In the genomic region with DNA sequence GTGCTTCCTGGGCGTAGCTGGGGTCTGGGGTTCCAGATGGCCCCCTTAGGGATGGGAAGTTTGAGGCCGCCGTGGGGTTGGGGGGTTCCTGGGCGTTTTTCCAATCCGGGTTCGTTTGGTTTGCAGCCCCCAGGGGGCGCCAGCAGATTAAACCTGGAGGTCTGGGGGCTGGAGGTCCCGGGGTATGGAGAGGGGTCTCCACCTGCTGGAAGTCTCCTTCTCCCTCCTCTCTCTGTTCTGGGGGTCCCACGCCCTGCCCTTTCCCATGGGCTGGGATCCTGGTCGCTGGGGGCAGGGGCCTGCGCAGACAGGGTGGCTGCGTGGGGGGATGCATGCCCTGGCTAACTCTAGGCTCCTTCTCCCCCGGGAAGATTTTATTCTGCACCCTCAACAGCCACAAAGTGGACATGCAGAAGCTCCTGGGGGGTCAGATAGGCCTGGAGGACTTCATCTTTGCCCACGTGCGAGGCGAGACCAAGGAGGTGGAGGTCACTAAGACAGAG, we compare ENCODE assay signal across 8 cellular contexts. TPM values are rescaled to one million over a fixed set of nuclear protein-coding genes. Genes with fewer than 3 reads are reported as not detected.
DNase-seq lines count a peak whose midpoint lies in the region; ATAC-seq, FAIRE-seq and TF ChIP-seq lines count a peak whose summit lies in the region.

No MANE protein-coding gene starts in this region.

- H3K4me3 ChIP-seq in AG04449 (ENCODE audit: low read depth, low read length) = peak overlapping the region; percentile 36
- H3K4me3 ChIP-seq in HEK293 (ENCODE audit: low read depth, low read length) = no peak overlapping the region
- peak overlapping the region in 3 of 4 donors; percentile 16 to 42 (median 24) for H3K4me3 ChIP-seq in transverse colon

- peak overlapping the region; percentile 33 for H3K4me3 Mint-ChIP-seq in activated T-cell treated with anti-CD3 and anti-CD28 coated beads, Interleukin-2, amount 50 U/mL, for 4 hours

- no peak for DNase-seq in AG04449 (ENCODE audit: low read depth, low spot score)
- peak; percentile 47 for DNase-seq in activated T-cell treated with anti-CD3 and anti-CD28 coated beads, Interleukin-2, amount 50 U/mL, for 4 hours
- DNase-seq in iPS-NIHi11 (ENCODE audit: low spot score) = peak; percentile 87
- DNase-seq in transverse colon = no peak
- no peak for DNase-seq in urothelium cell line (ENCODE audit: low spot score)
- no peak for DNase-seq in NCI-H2029 treated with DMSO at 0.1 percent for 48 hours (lab: John Stamatoyannopoulos, UW)
- DNase-seq in medulla oblongata (ENCODE audit: extremely low spot score) = no peak

- no peak for TF ChIP-seq POLR2A in transverse colon (IDR thresholded peaks at IDR 0.05)

- POLR2A ChIA-PET in AG04449 (lab: Yijun Ruan, JAX) (no interaction called here), HEK293 (lab: Yijun Ruan, JAX) (interaction anchor here (2.2 kb wide), 1 partner anchor 12 kb away, joined by 13 read pairs; no protein-coding TSS in a partner anchor)

- H3K9me3 Mint-ChIP-seq in activated T-cell treated with anti-CD3 and anti-CD28 coated beads, Interleukin-2, amount 50 U/mL, for 4 hours = no peaks in the 10 kb centered on the region

- H3K36me3 ChIP-seq in HEK293 (ENCODE audit: control insufficient read depth in 2 of 2, insufficient read depth in 1 of 2, low read length in 2 of 2) = no peaks in the 10 kb centered on the region
- no peaks in the 10 kb centered on the region for H3K36me3 ChIP-seq in transverse colon

- WGBS in transverse colon (ENCODE audit: low coverage in 1 of 2), 2 donors = 44% methylated on average over 7 of the region's 16 CpGs; no CpG with 5 or more reads in 1 of the 2 donors

- no peaks in the 10 kb centered on the region for H3K4me1 Mint-ChIP-seq in activated T-cell treated with anti-CD3 and anti-CD28 coated beads, Interleukin-2, amount 50 U/mL, for 4 hours (ENCODE audit: low read depth)

- H3K36me3 Mint-ChIP-seq in activated T-cell treated with anti-CD3 and anti-CD28 coated beads, Interleukin-2, amount 50 U/mL, for 4 hours (ENCODE audit: insufficient read depth) = no peaks in the 10 kb centered on the region

- in situ Hi-C loops in transverse colon (cut with MboI; ENCODE audit: low pct_ligation_motif_present in 1 of 4, low pct_unique_long_range_greater_than_20kb in 1 of 4, low sequenced_read_pairs in 3 of 4) = no loop called here

- intact Hi-C loops in transverse colon (cut with DNase I; ENCODE audit: low total_unique reads) = loop anchor here (2.0 kb wide), 1 partner anchor 37 kb away; no protein-coding TSS in a partner anchor

- H3K27ac ChIP-seq in HEK293 (ENCODE audit: extremely low read depth, low read depth, low read length) (no peak overlapping the region), transverse colon (no peak overlapping the region)

- TF ChIP-seq EP300 in transverse colon (IDR thresholded peaks at IDR 0.05; ENCODE audit: low read depth) = no peak

- peak in 1 of 2 donors; percentile 54 for ATAC-seq in activated T-cell treated with anti-CD3 and anti-CD28 coated beads, Interleukin-2, amount 50 U/mL, for 4 hours

- CTCF ChIA-PET in AG04449 (lab: Yijun Ruan, JAX) = interaction anchor here (1.0 to 3.1 kb wide), 9 partner anchors 10 to 40 kb away, joined by 3 to 12 read pairs (median 5); a partner anchor contains a TSS
- CTCF ChIA-PET in HEK293 (lab: Yijun Ruan, JAX) = interaction anchor here (0.7 to 1.8 kb wide), 8 partner anchors 10 to 200 kb away, joined by 3 to 6 read pairs (median 3); a partner anchor contains a TSS

- H3K9me3 ChIP-seq in HEK293 (ENCODE audit: control insufficient read depth, insufficient read depth, low read depth, low read length) (no peaks in the 10 kb centered on the region), transverse colon (no peaks in the 10 kb centered on the region)

- FAIRE-seq in urothelium cell line (lab: Jason Lieb, UNC) = no peak

- H3K4me1 ChIP-seq in HEK293 (ENCODE audit: control insufficient read depth, insufficient read depth, low read length) = no peaks in the 10 kb centered on the region
- peaks cover 3 to 17% (median 8%) of the 10 kb centered on the region in 4 donors for H3K4me1 ChIP-seq in transverse colon

- H3K27me3 ChIP-seq in transverse colon = peaks cover 29% of the 10 kb centered on the region

- peak; percentile 27 for TF ChIP-seq CTCF in AG04449 (IDR thresholded peaks at IDR 0.05; ENCODE audit: insufficient read depth, low read length, missing control alignments)
- peak; percentile 31; the same call in 1 of the 2 replicates for TF ChIP-seq CTCF in HEK293 (tag by site-specific recombination; IDR thresholded peaks at IDR 0.05)
- peak; percentile 41 to 49 (median 44) for TF ChIP-seq CTCF in transverse colon (IDR thresholded peaks at IDR 0.05)

- H3K27me3 Mint-ChIP-seq in activated T-cell treated with anti-CD3 and anti-CD28 coated beads, Interleukin-2, amount 50 U/mL, for 4 hours (ENCODE audit: low read depth) = no peaks in the 10 kb centered on the region

TF ChIP-seq in HEK293, 187 proteins besides CTCF, POLR2A, EP300 and RAD21:
- no peak for TF ChIP-seq MYNN (tag by site-specific recombination; IDR thresholded peaks at IDR 0.05; ENCODE audit: borderline replicate concordance)
- TF ChIP-seq, protein P1, sequence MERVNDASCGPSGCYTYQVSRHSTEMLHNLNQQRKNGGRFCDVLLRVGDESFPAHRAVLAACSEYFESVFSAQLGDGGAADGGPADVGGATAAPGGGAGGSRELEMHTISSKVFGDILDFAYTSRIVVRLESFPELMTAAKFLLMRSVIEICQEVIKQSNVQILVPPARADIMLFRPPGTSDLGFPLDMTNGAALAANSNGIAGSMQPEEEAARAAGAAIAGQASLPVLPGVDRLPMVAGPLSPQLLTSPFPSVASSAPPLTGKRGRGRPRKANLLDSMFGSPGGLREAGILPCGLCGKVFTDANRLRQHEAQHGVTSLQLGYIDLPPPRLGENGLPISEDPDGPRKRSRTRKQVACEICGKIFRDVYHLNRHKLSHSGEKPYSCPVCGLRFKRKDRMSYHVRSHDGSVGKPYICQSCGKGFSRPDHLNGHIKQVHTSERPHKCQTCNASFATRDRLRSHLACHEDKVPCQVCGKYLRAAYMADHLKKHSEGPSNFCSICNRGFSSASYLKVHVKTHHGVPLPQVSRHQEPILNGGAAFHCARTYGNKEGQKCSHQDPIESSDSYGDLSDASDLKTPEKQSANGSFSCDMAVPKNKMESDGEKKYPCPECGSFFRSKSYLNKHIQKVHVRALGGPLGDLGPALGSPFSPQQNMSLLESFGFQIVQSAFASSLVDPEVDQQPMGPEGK (tag by site-specific recombination; IDR thresholded peaks at IDR 0.05) = peak; percentile 34; the same call in 1 of the 2 replicates

RNA-seq across cellular contexts. Expression of a gene that starts 0.9 kb away (rescaled TPM):
- total RNA-seq in activated T-cell treated with anti-CD3 and anti-CD28 coated beads, Interleukin-2, amount 50 U/mL, for 4 hours = under 1 TPM; 0.23 to 0.40 (median 0.27) TPM
- total RNA-seq in transverse colon = under 1 TPM in 3 of 4 donors, not detected in 1; 0.14 to 0.95 (median 0.60) TPM

RNA-seq across cellular contexts. Expression of a gene that starts 13.4 kb away (rescaled TPM):
- total RNA-seq in activated T-cell treated with anti-CD3 and anti-CD28 coated beads, Interleukin-2, amount 50 U/mL, for 4 hours = 10 to 100 TPM; 56.3 to 60.9 (median 59.3) TPM
- total RNA-seq in transverse colon = 100 to 1,000 TPM in 3 of 4 donors, 10 to 100 TPM in 1; 88.9 to 555 (median 130) TPM

RNA-seq across cellular contexts. Expression of a gene that starts 20.5 kb away (rescaled TPM):
- total RNA-seq in activated T-cell treated with anti-CD3 and anti-CD28 coated beads, Interleukin-2, amount 50 U/mL, for 4 hours = under 1 TPM; 0.49 to 0.76 (median 0.66) TPM
- under 1 TPM in 2 of 4 donors, not detected in 2; 0.27 to 0.79 TPM for total RNA-seq in transverse colon

RNA-seq across cellular contexts. Expression of a gene that starts 28.8 kb away (rescaled TPM):
- 100 to 1,000 TPM in 2 of 3 donors, 10 to 100 TPM in 1; 94.6 to 148 (median 128) TPM for total RNA-seq in activated T-cell treated with anti-CD3 and anti-CD28 coated beads, Interleukin-2, amount 50 U/mL, for 4 hours
- 100 to 1,000 TPM in 1 of 4 donors, 10 to 100 TPM in 3; 35.2 to 214 (median 49.2) TPM for total RNA-seq in transverse colon

RNA-seq across cellular contexts. Expression of a gene that starts 40.4 kb away (rescaled TPM):
- total RNA-seq in activated T-cell treated with anti-CD3 and anti-CD28 coated beads, Interleukin-2, amount 50 U/mL, for 4 hours = 10 to 100 TPM; 51.5 to 53.8 (median 52.6) TPM
- 10 to 100 TPM; 21.9 to 88.4 (median 53.0) TPM for total RNA-seq in transverse colon

Comparison
In these comparisons a context has a peak if more than half of its experiments do, and no peak if none do; other contexts are left out.
1. DNase-seq: peak in activated T-cell treated with anti-CD3 and anti-CD28 coated beads, Interleukin-2, amount 50 U/mL, for 4 hours (single experiment) and iPS-NIHi11 (single experiment); none in AG04449 (single experiment), transverse colon (single experiment), urothelium cell line (single experiment), NCI-H2029 treated with DMSO at 0.1 percent for 48 hours (single experiment) and medulla oblongata (single experiment).
2. Peak in every context shown above with its lines, with median percentiles within 50 percentile points of each other: CTCF ChIP-seq.